Comparison of ENCODE assay signal across 9 cellular contexts in genomic region chr11:60265373-60266214, GRCh38. TPM values are rescaled to one million over a fixed set of nuclear protein-coding genes. Genes with fewer than 3 reads are reported as not detected.
DNase-seq lines count a peak whose midpoint lies in the region; ATAC-seq and TF ChIP-seq lines count a peak whose summit lies in the region.
"Had no signal": no experiment of that assay in that cellular context is flagged by ENCODE, and none has a peak within 500 bp of the region (broad histone marks: within the 10 kb centered on the region; RNA-seq: fewer than 3 reads in every experiment).

No MANE protein-coding gene starts in this region.

- H3K27ac ChIP-seq in thyroid gland, result no peak overlapping the region
- H3K27ac ChIP-seq: SK-N-MC had no signal

- POLR2A ChIA-PET in activated CD8-positive, alpha-beta T cell treated with anti-CD3 and anti-CD28 coated beads, Interleukin-2, amount 10 ng/mL, durations not matched to agents 7 days and 5 days (lab: Charles Lee), result no interaction called here

- H3K4me1 Mint-ChIP-seq in activated CD8-positive, alpha-beta T cell treated with anti-CD3 and anti-CD28 coated beads, Interleukin-2, amount 10 ng/mL, durations not matched to agents 7 days and 5 days (ENCODE audit: low read depth), result no peaks in the 10 kb centered on the region

- CTCF ChIA-PET in activated CD8-positive, alpha-beta T cell treated with anti-CD3 and anti-CD28 coated beads, Interleukin-2, amount 10 ng/mL, durations not matched to agents 7 days and 5 days (lab: Charles Lee), result interaction anchor here (0.6 to 2.1 kb wide), 11 partner anchors 10 to 344 kb away, joined by 3 to 9 read pairs (median 3); no protein-coding TSS in a partner anchor

- peak; percentile 42 for TF ChIP-seq CTCF in BE2C (IDR thresholded peaks at IDR 0.05; ENCODE audit: low read depth, low read length)
- peak; percentile 65 for TF ChIP-seq CTCF in GM12864 (IDR thresholded peaks at IDR 0.05; ENCODE audit: low read depth, low read length, missing control alignments)
- TF ChIP-seq CTCF in thyroid gland (IDR thresholded peaks at IDR 0.05), result peak in 5 of 6 experiments; percentile 32 to 63 (median 46)

- H3K4me3 ChIP-seq in BE2C (ENCODE audit: low read depth, low read length), result no peak overlapping the region
- H3K4me3 ChIP-seq in GM12864 (ENCODE audit: low read depth, low read length), result no peak overlapping the region
- no peak overlapping the region for H3K4me3 ChIP-seq in thyroid gland (replicated peaks in 1 of 3)
- H3K4me3 ChIP-seq: SK-N-MC had no signal

- H3K27me3 ChIP-seq in BE2C (no peaks in the 10 kb centered on the region), thyroid gland (no peaks in the 10 kb centered on the region)

- H3K36me3 Mint-ChIP-seq in activated CD8-positive, alpha-beta T cell treated with anti-CD3 and anti-CD28 coated beads, Interleukin-2, amount 10 ng/mL, durations not matched to agents 7 days and 5 days (ENCODE audit: low read depth), result no peaks in the 10 kb centered on the region

- DNase-seq in BE2C (no peak), GM12864 (ENCODE audit: low read depth) (no peak), MV-4-11 (lab: John Stamatoyannopoulos, UW) (peak; percentile 43), iPS-NIHi7 (ENCODE audit: extremely low spot score) (peak; percentile 66), thyroid gland (no peak), GF-D8 (lab: John Stamatoyannopoulos, UW) (no peak)
- DNase-seq in activated CD8-positive, alpha-beta T cell treated with anti-CD3 and anti-CD28 coated beads, Interleukin-2, amount 10 ng/mL, durations not matched to agents 7 days and 5 days, result peak; percentile 26
- DNase-seq in activated effector memory CD4-positive, alpha-beta T cell treated with anti-CD3 and anti-CD28 coated beads, Interleukin-2, amount 50 U/mL, for 16 hours, result no peak

- H3K36me3 ChIP-seq in BE2C (no peaks in the 10 kb centered on the region), thyroid gland (no peaks in the 10 kb centered on the region)

- no peak for ATAC-seq in activated CD8-positive, alpha-beta T cell treated with anti-CD3 and anti-CD28 coated beads, Interleukin-2, amount 10 ng/mL, durations not matched to agents 7 days and 5 days

- no peak overlapping the region for H3K27ac Mint-ChIP-seq in activated CD8-positive, alpha-beta T cell treated with anti-CD3 and anti-CD28 coated beads, Interleukin-2, amount 10 ng/mL, durations not matched to agents 7 days and 5 days

- TF ChIP-seq POLR2A in thyroid gland (IDR thresholded peaks at IDR 0.05), result no peak

- H3K9me3 Mint-ChIP-seq in activated CD8-positive, alpha-beta T cell treated with anti-CD3 and anti-CD28 coated beads, Interleukin-2, amount 10 ng/mL, durations not matched to agents 7 days and 5 days (ENCODE audit: insufficient read depth), result no peaks in the 10 kb centered on the region

- H3K9me3 ChIP-seq in BE2C, result no peaks in the 10 kb centered on the region
- H3K9me3 ChIP-seq in thyroid gland, result no peaks in the 10 kb centered on the region

- 26 to 30% methylated on average over 4 of the region's 4 CpGs for WGBS in thyroid gland, 2 donors

- H3K27me3 Mint-ChIP-seq in activated CD8-positive, alpha-beta T cell treated with anti-CD3 and anti-CD28 coated beads, Interleukin-2, amount 10 ng/mL, durations not matched to agents 7 days and 5 days (ENCODE audit: low read depth), result peaks cover 4% of the 10 kb centered on the region

- no peak overlapping the region for H3K4me3 Mint-ChIP-seq in activated CD8-positive, alpha-beta T cell treated with anti-CD3 and anti-CD28 coated beads, Interleukin-2, amount 10 ng/mL, durations not matched to agents 7 days and 5 days

- intact Hi-C loops in thyroid gland (cut with DNase I), result no loop called here

- H3K4me1 ChIP-seq in BE2C (no peaks in the 10 kb centered on the region), thyroid gland (no peaks in the 10 kb centered on the region)

RNA-seq across cellular contexts. Expression of gene MS4A4A, which starts 14.9 kb away (rescaled TPM):
- polyA plus RNA-seq in BE2C (2012; ENCODE audit: insufficient read depth, insufficient read length, low read depth), result not detected
- total RNA-seq in activated CD8-positive, alpha-beta T cell treated with anti-CD3 and anti-CD28 coated beads, Interleukin-2, amount 10 ng/mL, durations not matched to agents 7 days and 5 days, result not detected
- total RNA-seq in thyroid gland, result 10 to 100 TPM in 1 of 4 donors, 1 to 10 TPM in 3; 4.1 to 53.9 (median 7.9) TPM

RNA-seq across cellular contexts. Expression of gene MS4A4E, which starts 22.7 kb away (rescaled TPM):
- 0.94 TPM for polyA plus RNA-seq in BE2C (2012; ENCODE audit: insufficient read depth, insufficient read length, low read depth)
- total RNA-seq in activated CD8-positive, alpha-beta T cell treated with anti-CD3 and anti-CD28 coated beads, Interleukin-2, amount 10 ng/mL, durations not matched to agents 7 days and 5 days, result not detected
- total RNA-seq in thyroid gland, result under 1 TPM in 2 of 4 donors, not detected in 2; 0.56 to 0.73 TPM

Comparison
In these comparisons a context has a peak if more than half of its experiments do, and no peak if none do; other contexts are left out.
1. DNase-seq: peak in MV-4-11 (single experiment), activated CD8-positive, alpha-beta T cell treated with anti-CD3 and anti-CD28 coated beads, Interleukin-2, amount 10 ng/mL, durations not matched to agents 7 days and 5 days (single experiment) and iPS-NIHi7 (single experiment); none in BE2C (single experiment), GM12864 (single experiment), thyroid gland (0 of 2), GF-D8 (single experiment) and activated effector memory CD4-positive, alpha-beta T cell treated with anti-CD3 and anti-CD28 coated beads, Interleukin-2, amount 50 U/mL, for 16 hours (single experiment).
2. RNA of gene MS4A4A, which starts 14.9 kb away (total RNA-seq): 4.1 to 53.9 TPM in thyroid gland; not detected in activated CD8-positive, alpha-beta T cell treated with anti-CD3 and anti-CD28 coated beads, Interleukin-2, amount 10 ng/mL, durations not matched to agents 7 days and 5 days; every median in the first group is over 4 times any median in the second.
3. Peak in every context shown above with its lines, with median percentiles within 50 percentile points of each other: CTCF ChIP-seq.